Comparison of ENCODE assay signal across 1 cellular context in genomic region chr16:31305219-31305618, GRCh38.
TF ChIP-seq lines count a peak whose summit lies in the region.

No MANE protein-coding gene starts in this region.

TF ChIP-seq in GM12878, 131 proteins besides CTCF, POLR2A, EP300 and RAD21:
- no peak for TF ChIP-seq MTA3 (IDR thresholded peaks at IDR 0.05; ENCODE audit: borderline replicate concordance, low read length)
- TF ChIP-seq SPI1 (IDR thresholded peaks at IDR 0.05; ENCODE audit: borderline replicate concordance, insufficient read depth, low read depth, low read length) = peak; percentile 42; the same call in 1 of the 2 replicates
- no peak for TF ChIP-seq LARP7 (IDR thresholded peaks at IDR 0.05)
